In genomic region chr5:56616454-56617160, GRCh38 we compare ENCODE assay signal across 13 cellular contexts.
A peak's percentile ranks its signal among the peaks of the same experiment; 100 is the strongest.
DNase-seq lines count a peak whose midpoint lies in the region; ATAC-seq lines count a peak whose summit lies in the region.
"Had no signal": no experiment of that assay in that cellular context is flagged by ENCODE, and none has a peak within 500 bp of the region (broad histone marks: within the 10 kb centered on the region; RNA-seq: fewer than 3 reads in every experiment).

No MANE protein-coding gene starts in this region.

- peaks cover under 1% of the 10 kb centered on the region for H3K36me3 Mint-ChIP-seq in dendritic cell treated with granulocyte-macrophage colony-stimulating factor and Interleukin-4, amounts not matched to agents 40 ng/mL and 50 ng/mL, for 4 days (ENCODE audit: low read depth)
- H3K36me3 Mint-ChIP-seq in naive thymus-derived CD8-positive, alpha-beta T cell: peaks cover 0 to 12% (median 10%) of the 10 kb centered on the region in 3 donors

- intact Hi-C loops in dendritic cell treated with granulocyte-macrophage colony-stimulating factor and Interleukin-4, amounts not matched to agents 40 ng/mL and 50 ng/mL, for 4 days (cut with micrococcal nuclease): no loop called here
- intact Hi-C loops in posterior cingulate gyrus (cut with DNase I): no loop called here

- peaks cover 30% of the 10 kb centered on the region for H3K9me3 Mint-ChIP-seq in dendritic cell treated with granulocyte-macrophage colony-stimulating factor and Interleukin-4, amounts not matched to agents 40 ng/mL and 50 ng/mL, for 4 days
- H3K9me3 Mint-ChIP-seq in naive thymus-derived CD8-positive, alpha-beta T cell: peaks cover 4 to 32% (median 13%) of the 10 kb centered on the region in 9 donors

- peak; percentile 18 for DNase-seq in DMS 273 (lab: John Stamatoyannopoulos, UW; ENCODE audit: unreplicated experiment)
- no peak for DNase-seq in DMS 273 treated with DMSO at 0.1 percent for 48 hours (lab: John Stamatoyannopoulos, UW)
- DNase-seq in NCI-H1105 treated with DMSO at 0.1 percent for 48 hours (lab: John Stamatoyannopoulos, UW): peak; percentile 75
- DNase-seq in naive thymus-derived CD8-positive, alpha-beta T cell: no peak
- DNase-seq in posterior cingulate gyrus: no peak
- no peak for DNase-seq in NCI-H1092 (lab: John Stamatoyannopoulos, UW)
- DNase-seq: 8988T; activated effector memory CD4-positive, alpha-beta T cell treated with anti-CD3 and anti-CD28 coated beads, Interleukin-2, amount 50 U/mL, for 16 hours; brain microvascular endothelial cell; OCI-M1; stimulated activated CD4-positive, alpha-beta T cell treated with anti-CD3 and anti-CD28 coated beads, Interleukin-12 subunit alpha, Interleukin-12 subunit beta, amount 100 ng/mL, for 4 hours had no signal

- no peak for ATAC-seq in naive thymus-derived CD8-positive, alpha-beta T cell
- ATAC-seq in GM19452 (IDR thresholded peaks at IDR 0.05; ENCODE audit: unreplicated experiment): no peak

- no peaks in the 10 kb centered on the region for H3K27me3 Mint-ChIP-seq in dendritic cell treated with granulocyte-macrophage colony-stimulating factor and Interleukin-4, amounts not matched to agents 40 ng/mL and 50 ng/mL, for 4 days
- no peaks in the 10 kb centered on the region for H3K27me3 Mint-ChIP-seq in naive thymus-derived CD8-positive, alpha-beta T cell

- H3K4me3 Mint-ChIP-seq in dendritic cell treated with granulocyte-macrophage colony-stimulating factor and Interleukin-4, amounts not matched to agents 40 ng/mL and 50 ng/mL, for 4 days: no peak overlapping the region
- H3K4me3 Mint-ChIP-seq in naive thymus-derived CD8-positive, alpha-beta T cell: peak overlapping the region in 6 of 10 donors; percentile 1 to 65 (median 33)

- POLR2A ChIA-PET in naive thymus-derived CD8-positive, alpha-beta T cell (lab: Charles Lee): interaction anchor here (1.3 kb wide), 2 partner anchors 10 to 11 kb away, joined by 3 read pairs; no protein-coding TSS in a partner anchor

- H3K4me1 Mint-ChIP-seq in dendritic cell treated with granulocyte-macrophage colony-stimulating factor and Interleukin-4, amounts not matched to agents 40 ng/mL and 50 ng/mL, for 4 days (ENCODE audit: low read depth): peaks cover 36% of the 10 kb centered on the region
- H3K4me1 Mint-ChIP-seq in naive thymus-derived CD8-positive, alpha-beta T cell: peaks cover 39 to 54% (median 52%) of the 10 kb centered on the region in 4 donors

- peak overlapping the region; percentile 28 for H3K27ac Mint-ChIP-seq in dendritic cell treated with granulocyte-macrophage colony-stimulating factor and Interleukin-4, amounts not matched to agents 40 ng/mL and 50 ng/mL, for 4 days
- H3K27ac Mint-ChIP-seq in naive thymus-derived CD8-positive, alpha-beta T cell: peak overlapping the region in 7 of 10 donors; percentile 2 to 80 (median 71)

Comparison
In these comparisons a context has a peak if more than half of its experiments do, and no peak if none do; other contexts are left out.
1. DNase-seq: peak in DMS 273 (single experiment) and NCI-H1105 treated with DMSO at 0.1 percent for 48 hours (single experiment); none in DMS 273 treated with DMSO at 0.1 percent for 48 hours (single experiment), naive thymus-derived CD8-positive, alpha-beta T cell (0 of 10), posterior cingulate gyrus (0 of 10) and NCI-H1092 (single experiment).